Comparison of ENCODE assay signal across 17 cellular contexts in the genomic region with DNA sequence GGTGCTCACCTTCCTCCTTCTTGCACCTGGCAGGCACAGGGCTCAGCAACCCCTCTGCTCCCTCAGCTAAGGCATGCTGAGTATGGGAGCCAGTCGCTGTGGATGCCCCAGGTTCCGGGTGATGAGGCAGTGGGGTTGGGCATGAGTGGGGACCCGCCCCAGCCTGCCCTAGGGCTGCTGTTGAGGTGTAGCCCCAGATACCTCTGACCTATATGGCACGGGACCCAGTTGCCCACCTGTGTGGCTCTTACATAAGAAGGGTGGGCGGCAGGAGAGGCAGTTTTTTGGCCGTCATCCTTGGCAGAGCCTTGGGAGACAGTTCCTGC. TPM values are rescaled to one million over a fixed set of nuclear protein-coding genes. Genes with fewer than 3 reads are reported as not detected.
DNase-seq lines count a peak whose midpoint lies in the region; FAIRE-seq and TF ChIP-seq lines count a peak whose summit lies in the region.
"Had no signal": no experiment of that assay in that cellular context is flagged by ENCODE, and none has a peak within 500 bp of the region (broad histone marks: within the 10 kb centered on the region; RNA-seq: fewer than 3 reads in every experiment).

No MANE protein-coding gene starts in this region.

- H3K27me3 ChIP-seq in PC-9 (ENCODE audit: insufficient read depth, low read depth) = no peaks in the 10 kb centered on the region
- H3K27me3 ChIP-seq in mesenchymal stem cell (ENCODE audit: control insufficient read depth in 1 of 2, insufficient read depth in 1 of 2, low read length in 2 of 2) = peaks cover 0 to 10% of the 10 kb centered on the region in 2 experiments

- H3K18ac ChIP-seq in mesenchymal stem cell (ENCODE audit: low read depth in 1 of 2, low read length in 2 of 2) = peak overlapping the region in 1 of 2 experiments; percentile 29

- no peaks in the 10 kb centered on the region for H3K36me3 ChIP-seq in PC-9 (ENCODE audit: low read depth)
- H3K36me3 ChIP-seq in mesenchymal stem cell (ENCODE audit: control insufficient read depth in 1 of 2, insufficient read depth in 2 of 2, low read depth in 1 of 2, low read length in 2 of 2) = no peaks in the 10 kb centered on the region

- peak overlapping the region in 1 of 2 experiments; percentile 54 for H3K4ac ChIP-seq in mesenchymal stem cell (ENCODE audit: low read depth in 1 of 2, low read length in 2 of 2)

- no peak overlapping the region for H2AFZ ChIP-seq in PC-9
- H2AFZ ChIP-seq in mesenchymal stem cell (ENCODE audit: low read depth, low read length) = no peak overlapping the region
- H2AFZ ChIP-seq: GM23248 had no signal

- H3F3A ChIP-seq in PC-9 (ENCODE audit: insufficient read depth, low read depth) = peaks cover 52% of the 10 kb centered on the region

- peak overlapping the region; percentile 66 to 69 for H2BK12ac ChIP-seq in mesenchymal stem cell (ENCODE audit: low read length in 2 of 2)

- no peak overlapping the region for H3K4me3 ChIP-seq in PC-9
- no peak overlapping the region for H3K4me3 ChIP-seq in mesenchymal stem cell (ENCODE audit: insufficient read depth in 1 of 2, low read depth in 1 of 2, low read length in 2 of 2)
- H3K4me3 ChIP-seq: GM23248 had no signal

- FAIRE-seq in GM19239 (lab: Jason Lieb, UNC) = no peak
- FAIRE-seq: GM12892, HTR-8/SVneo had no signal

- intact Hi-C loops in PC-9 (cut with micrococcal nuclease; ENCODE audit: unreplicated experiment) = no loop called here

- no peak overlapping the region for H4K91ac ChIP-seq in mesenchymal stem cell (ENCODE audit: low read length)

- no peak overlapping the region for H2BK5ac ChIP-seq in mesenchymal stem cell (ENCODE audit: low read depth, low read length, poor library complexity, severe bottlenecking)

- no peak for TF ChIP-seq CTCF in PC-9 (conservative IDR thresholded peaks at IDR 0.05)

- POLR2A ChIA-PET in PC-9 (lab: Charles Lee; ENCODE audit: unreplicated experiment) = interaction anchor here (0.7 kb wide), 1 partner anchor 81 kb away, joined by 8 read pairs; no protein-coding TSS in a partner anchor

- H3K27ac ChIP-seq in PC-9 (no peak overlapping the region), cingulate gyrus (ENCODE audit: low read depth, low read length) (peak overlapping the region; percentile 93), mesenchymal stem cell (ENCODE audit: low read length, poor library complexity, severe bottlenecking) (no peak overlapping the region), temporal lobe (ENCODE audit: low read depth, low read length) (peak overlapping the region; percentile 85)
- H3K27ac ChIP-seq: GM23248 had no signal

- H3K23ac ChIP-seq in mesenchymal stem cell (ENCODE audit: low read length in 2 of 2) = no peak overlapping the region

- H4K8ac ChIP-seq in mesenchymal stem cell (ENCODE audit: low read length) = no peak overlapping the region

- no peaks in the 10 kb centered on the region for H3K9me2 ChIP-seq in PC-9 (ENCODE audit: insufficient read depth)

- no peaks in the 10 kb centered on the region for H3K9me3 ChIP-seq in PC-9 (ENCODE audit: insufficient read depth, low read depth)
- no peaks in the 10 kb centered on the region for H3K9me3 ChIP-seq in mesenchymal stem cell (ENCODE audit: control insufficient read depth, low read length)

- no TSS peak for BruUV-seq in PC-9 (replicated peaks; lab: Mats Ljungman, UMichigan)

- H3K14ac ChIP-seq in mesenchymal stem cell (ENCODE audit: low read length in 2 of 2) = no peak overlapping the region

- no peaks in the 10 kb centered on the region for H3K79me2 ChIP-seq in PC-9 (ENCODE audit: low read depth)

- H2AK5ac ChIP-seq in mesenchymal stem cell (ENCODE audit: low read length, severe bottlenecking) = peak overlapping the region; percentile 33

- H4K20me1 ChIP-seq in PC-9 (ENCODE audit: insufficient read depth) = no peaks in the 10 kb centered on the region

- peak overlapping the region; percentile 29 for H2BK15ac ChIP-seq in mesenchymal stem cell (ENCODE audit: low read depth, poor library complexity, severe bottlenecking)

- H2BK120ac ChIP-seq in mesenchymal stem cell (ENCODE audit: low read depth, low read length) = no peak overlapping the region

- CTCF ChIA-PET in PC-9 (lab: Charles Lee) = no interaction called here

- 98% methylated on average over 6 of the region's 6 CpGs for WGBS in mesenchymal stem cell

- H3K4me2 ChIP-seq in PC-9 (peak overlapping the region; percentile 56), mesenchymal stem cell (ENCODE audit: low read length, poor library complexity, severe bottlenecking) (no peak overlapping the region)

- no peak overlapping the region for H3K9ac ChIP-seq in mesenchymal stem cell (ENCODE audit: low read length)
- H3K9ac ChIP-seq: GM23248 had no signal

- DNase-seq in PC-9 = no peak
- no peak for DNase-seq in mesenchymal stem cell
- no peak for DNase-seq in GM19239 (ENCODE audit: insufficient read length, low spot score)
- no peak for DNase-seq in NCI-H187 treated with DMSO at 0.1 percent for 48 hours (lab: John Stamatoyannopoulos, UW)
- DNase-seq in NCI-H2107 treated with DMSO at 0.1 percent for 48 hours (lab: John Stamatoyannopoulos, UW; ENCODE audit: unreplicated experiment) = no peak
- DNase-seq: CD4-positive, alpha-beta memory T cell; DND-41; GDM1; GM23248; NCI-H1436 treated with DMSO at 0.1 percent for 48 hours; NCI-H2081 treated with DMSO at 0.1 percent for 48 hours; NCI-H226; SIG-M5 had no signal

- no peaks in the 10 kb centered on the region for H3K79me1 ChIP-seq in mesenchymal stem cell (replicated peaks; ENCODE audit: low read length, poor library complexity, severe bottlenecking)

- H3K4me1 ChIP-seq in PC-9 (replicated peaks; ENCODE audit: insufficient read depth) (peaks cover 93% of the 10 kb centered on the region), mesenchymal stem cell (ENCODE audit: control insufficient read depth, insufficient read depth, low read depth, low read length) (peaks cover 31% of the 10 kb centered on the region)

RNA-seq across cellular contexts. Expression of gene ACSBG1, which starts 21.0 kb away (rescaled TPM):
- 0.48 and 1.2 TPM in 2 replicates for total RNA-seq in PC-9 (2021)
- polyA plus RNA-seq in mesenchymal stem cell (2013, experiment 1 of 2) = 0.03 TPM
- polyA plus RNA-seq in mesenchymal stem cell (2013, experiment 2 of 2) = not detected
- 3.0 TPM for total RNA-seq in temporal lobe
- total RNA-seq: CD4-positive, alpha-beta memory T cell; GM23248 had no signal
- polyA plus RNA-seq: CD4-positive, alpha-beta memory T cell had no signal

RNA-seq across cellular contexts. Expression of gene DNAJA4, which starts 51.0 kb away (rescaled TPM):
- total RNA-seq in PC-9 (2021) (0.33 and 0.35 TPM in 2 replicates), temporal lobe (23.1 TPM)
- 0.12 TPM for polyA plus RNA-seq in mesenchymal stem cell (2013, experiment 1 of 2)
- polyA plus RNA-seq in mesenchymal stem cell (2013, experiment 2 of 2) = 0.05 TPM

Comparison
In these comparisons a context has a peak if more than half of its experiments do, and no peak if none do; other contexts are left out.
1. H3K27ac ChIP-seq: peak in cingulate gyrus (single experiment) and temporal lobe (single experiment); none in PC-9 (single experiment) and mesenchymal stem cell (single experiment).
2. RNA of gene DNAJA4, which starts 51.0 kb away (total RNA-seq): 23.1 TPM in temporal lobe (single experiment); 0.33 to 0.35 TPM in PC-9; every median in the first group is over 10 times any median in the second.